In the genomic region with DNA sequence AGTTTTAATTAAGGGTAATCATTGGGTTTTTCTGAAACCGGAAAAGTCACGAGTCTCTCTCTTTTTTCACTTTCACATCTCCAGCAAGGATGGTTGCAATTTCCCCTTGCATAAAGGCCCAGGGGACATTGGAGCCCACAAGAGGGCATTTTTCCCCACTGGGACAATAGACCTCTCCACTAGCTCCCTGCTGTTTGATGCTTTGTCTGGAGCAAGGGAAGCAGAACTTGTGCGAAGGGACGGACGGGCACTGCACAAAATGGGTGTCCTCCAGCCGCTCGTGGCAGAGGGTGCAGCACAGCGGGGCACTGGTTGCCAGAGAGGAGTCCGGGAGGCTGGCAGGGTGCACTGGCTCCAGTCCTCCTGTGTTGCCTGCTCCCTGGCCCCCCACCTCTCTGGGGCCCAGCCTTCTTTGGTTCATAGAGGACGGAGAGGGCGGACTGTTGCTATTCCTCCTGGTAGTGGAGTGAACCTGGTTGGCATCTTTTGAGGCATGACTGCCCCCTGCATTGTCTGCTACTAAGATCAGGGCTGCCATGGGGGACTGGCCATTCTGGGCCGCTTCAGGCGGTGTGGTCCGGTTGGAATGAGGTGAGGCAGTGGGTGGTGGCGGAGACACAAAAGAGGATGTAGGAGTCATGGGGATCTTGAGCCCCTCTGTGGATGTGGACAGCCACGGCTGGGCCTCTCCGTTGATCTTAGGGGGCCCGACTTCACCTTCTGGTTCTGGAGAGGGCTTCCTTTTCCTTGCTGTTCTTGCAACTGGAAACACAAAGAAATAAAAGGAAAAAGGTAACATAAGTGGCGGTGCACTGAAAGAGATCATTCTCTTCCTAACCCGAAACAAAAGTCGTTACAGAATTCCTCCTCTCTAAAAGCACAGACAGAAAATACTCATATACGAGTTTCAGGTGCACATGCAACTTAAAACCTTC, we compare ENCODE assay signal across 8 cellular contexts. TPM values are rescaled to one million over a fixed set of nuclear protein-coding genes. Genes with fewer than 3 reads are reported as not detected.
DNase-seq lines count a peak whose midpoint lies in the region; ATAC-seq and TF ChIP-seq lines count a peak whose summit lies in the region.

No MANE protein-coding gene starts in this region.

- H3K27me3 ChIP-seq in MG63 = no peaks in the 10 kb centered on the region

- peak overlapping the region; percentile 81 for H3K4me3 Mint-ChIP-seq in T-helper 1 cell treated with Interleukin-12 subunit alpha and Interleukin-12 subunit beta and Interleukin-4 antibody, amounts not matched to agents 30 μg/mL and 1 μg/mL, for 36 hours
- H3K4me3 Mint-ChIP-seq in dendritic cell treated with granulocyte-macrophage colony-stimulating factor and Interleukin-4, amounts not matched to agents 40 ng/mL and 50 ng/mL, for 4 days = peak overlapping the region; percentile 96
- H3K4me3 Mint-ChIP-seq in type B pancreatic cell = peak overlapping the region; percentile 96

- peak; percentile 67 for DNase-seq in EL
- DNase-seq in MG63 = peak; percentile 51
- DNase-seq in type B pancreatic cell (ENCODE audit: extremely low spot score, unreplicated experiment) = no peak

- no peaks in the 10 kb centered on the region for H3K9me3 ChIP-seq in MG63
- H3K9me3 ChIP-seq in mesodermal cell (ENCODE audit: control insufficient read depth, low read length) = no peaks in the 10 kb centered on the region

- intact Hi-C loops in dendritic cell treated with granulocyte-macrophage colony-stimulating factor and Interleukin-4, amounts not matched to agents 40 ng/mL and 50 ng/mL, for 4 days (cut with micrococcal nuclease) = no loop called here

- H3K36me3 ChIP-seq in MG63 (peaks cover 60% of the 10 kb centered on the region), mesodermal cell (ENCODE audit: control insufficient read depth, insufficient read depth, low read length) (peaks cover 49% of the 10 kb centered on the region)

- peak; percentile 53 for TF ChIP-seq CTCF in type B pancreatic cell (conservative IDR thresholded peaks at IDR 0.05)

- H3K4me1 ChIP-seq in mesodermal cell (ENCODE audit: control insufficient read depth, insufficient read depth, low read length, poor library complexity, severe bottlenecking) = peaks cover 25% of the 10 kb centered on the region

- peaks cover 48% of the 10 kb centered on the region for H3K4me1 Mint-ChIP-seq in T-helper 1 cell treated with Interleukin-12 subunit alpha and Interleukin-12 subunit beta and Interleukin-4 antibody, amounts not matched to agents 30 μg/mL and 1 μg/mL, for 36 hours (ENCODE audit: low read depth)
- peaks cover 36% of the 10 kb centered on the region for H3K4me1 Mint-ChIP-seq in dendritic cell treated with granulocyte-macrophage colony-stimulating factor and Interleukin-4, amounts not matched to agents 40 ng/mL and 50 ng/mL, for 4 days (ENCODE audit: low read depth)
- H3K4me1 Mint-ChIP-seq in type B pancreatic cell (ENCODE audit: unreplicated experiment) = peaks cover 28% of the 10 kb centered on the region

- WGBS in mesodermal cell (ENCODE audit: insufficient coverage in 2 of 2), 2 experiments = 25 to 30% methylated on average over 18 to 19 of the region's 22 CpGs

- H3K27ac ChIP-seq in mesodermal cell (ENCODE audit: low read depth, low read length, severe bottlenecking) = peak overlapping the region; percentile 89

- H3K27ac Mint-ChIP-seq in T-helper 1 cell treated with Interleukin-12 subunit alpha and Interleukin-12 subunit beta and Interleukin-4 antibody, amounts not matched to agents 30 μg/mL and 1 μg/mL, for 36 hours = peak overlapping the region; percentile 94
- peak overlapping the region; percentile 98 for H3K27ac Mint-ChIP-seq in dendritic cell treated with granulocyte-macrophage colony-stimulating factor and Interleukin-4, amounts not matched to agents 40 ng/mL and 50 ng/mL, for 4 days
- peak overlapping the region; percentile 99 for H3K27ac Mint-ChIP-seq in type B pancreatic cell

- H3K27me3 Mint-ChIP-seq in T-helper 1 cell treated with Interleukin-12 subunit alpha and Interleukin-12 subunit beta and Interleukin-4 antibody, amounts not matched to agents 30 μg/mL and 1 μg/mL, for 36 hours (ENCODE audit: low read depth) = no peaks in the 10 kb centered on the region
- no peaks in the 10 kb centered on the region for H3K27me3 Mint-ChIP-seq in dendritic cell treated with granulocyte-macrophage colony-stimulating factor and Interleukin-4, amounts not matched to agents 40 ng/mL and 50 ng/mL, for 4 days
- H3K27me3 Mint-ChIP-seq in type B pancreatic cell = peaks cover 8% of the 10 kb centered on the region

- no peaks in the 10 kb centered on the region for H3K9me3 Mint-ChIP-seq in T-helper 1 cell treated with Interleukin-12 subunit alpha and Interleukin-12 subunit beta and Interleukin-4 antibody, amounts not matched to agents 30 μg/mL and 1 μg/mL, for 36 hours
- no peaks in the 10 kb centered on the region for H3K9me3 Mint-ChIP-seq in dendritic cell treated with granulocyte-macrophage colony-stimulating factor and Interleukin-4, amounts not matched to agents 40 ng/mL and 50 ng/mL, for 4 days
- H3K9me3 Mint-ChIP-seq in type B pancreatic cell = no peaks in the 10 kb centered on the region

- H3K4me3 ChIP-seq in MG63 (peak overlapping the region; percentile 74), mesodermal cell (ENCODE audit: extremely low read depth, insufficient read depth, low read length, poor library complexity, severe bottlenecking) (peak overlapping the region; percentile 57)

- ATAC-seq in HG03354 (IDR thresholded peaks at IDR 0.05; ENCODE audit: poor library complexity, severe bottlenecking, unreplicated experiment) = no peak
- no peak for ATAC-seq in HG03460 (IDR thresholded peaks at IDR 0.05; ENCODE audit: unreplicated experiment)

- H3K36me3 Mint-ChIP-seq in T-helper 1 cell treated with Interleukin-12 subunit alpha and Interleukin-12 subunit beta and Interleukin-4 antibody, amounts not matched to agents 30 μg/mL and 1 μg/mL, for 36 hours (ENCODE audit: low read depth) = peaks cover 53% of the 10 kb centered on the region
- peaks cover 68% of the 10 kb centered on the region for H3K36me3 Mint-ChIP-seq in dendritic cell treated with granulocyte-macrophage colony-stimulating factor and Interleukin-4, amounts not matched to agents 40 ng/mL and 50 ng/mL, for 4 days (ENCODE audit: low read depth)
- peaks cover 51% of the 10 kb centered on the region for H3K36me3 Mint-ChIP-seq in type B pancreatic cell

RNA-seq across cellular contexts. Expression of a gene that starts 2.6 kb away (rescaled TPM):
- total RNA-seq in MG63 (2014; rRNA removed; shearing (Covaris generic); ENCODE audit: low replicate concordance) = 52.8 and 67.4 TPM in 2 replicates
- polyA plus RNA-seq in mesodermal cell (2013, experiment 1 of 2) = 122 TPM
- polyA plus RNA-seq in mesodermal cell (2013, experiment 2 of 2) = 99.9 TPM
- 181 and 202 TPM in 2 replicates for total RNA-seq in type B pancreatic cell (ENCODE audit: low replicate concordance)
